ENCODE assay signal across 8 cellular contexts in genomic region chr20:62064788-62065668, GRCh38. TPM values are rescaled to one million over a fixed set of nuclear protein-coding genes. Genes with fewer than 3 reads are reported as not detected.
A peak's percentile ranks its signal among the peaks of the same experiment; 100 is the strongest.
DNase-seq lines count a peak whose midpoint lies in the region; ATAC-seq and TF ChIP-seq lines count a peak whose summit lies in the region.

No MANE protein-coding gene starts in this region.

- CTCF ChIA-PET in AG04449 (lab: Yijun Ruan, JAX), result interaction anchor here (1.3 kb wide), 1 partner anchor 39 kb away, joined by 6 read pairs; no protein-coding TSS in a partner anchor

- WGBS in prostate gland, result under 1% methylated on average over 63 of the region's 162 CpGs

- H3K27ac ChIP-seq in SJSA1 (no peak overlapping the region), prostate gland (peak overlapping the region in 1 of 2 donors; percentile 60)

- POLR2A ChIA-PET in AG04449 (lab: Yijun Ruan, JAX), result interaction anchor here (1.0 to 1.6 kb wide), 5 partner anchors 26 to 71 kb away, joined by 4 to 37 read pairs (median 5); partner anchors contain the start of gene LSM14B

- peaks cover 18% of the 10 kb centered on the region for H3K36me3 ChIP-seq in SJSA1
- no peaks in the 10 kb centered on the region for H3K36me3 ChIP-seq in prostate gland

- TF ChIP-seq POLR2A in prostate gland (IDR thresholded peaks at IDR 0.05), result no peak

- H3K4me3 ChIP-seq in AG04449 (ENCODE audit: low read depth, low read length) (peak overlapping the region; percentile 62), SJSA1 (peak overlapping the region; percentile 96), fibroblast of pulmonary artery (replicated peaks; ENCODE audit: low read depth, low read length) (peak overlapping the region; percentile 54), prostate gland (peak overlapping the region; percentile 54 to 55)

- no peak for DNase-seq in AG04449 (ENCODE audit: low read depth, low spot score)
- DNase-seq in SJSA1 (ENCODE audit: low read depth in 1 of 2, low spot score in 2 of 2), result no peak
- no peak for DNase-seq in fibroblast of pulmonary artery (ENCODE audit: low read depth)
- DNase-seq in prostate gland (ENCODE audit: low spot score), result no peak
- no peak for DNase-seq in retina
- no peak for DNase-seq in NCI-H2196 (lab: John Stamatoyannopoulos, UW; ENCODE audit: unreplicated experiment)

- peaks cover 17% of the 10 kb centered on the region for H3K4me1 ChIP-seq in SJSA1 (replicated peaks)
- H3K4me1 ChIP-seq in prostate gland (replicated peaks), result peaks cover 17% of the 10 kb centered on the region

- TF ChIP-seq CTCF in AG04449 (IDR thresholded peaks at IDR 0.05; ENCODE audit: insufficient read depth, low read length, missing control alignments) (no peak), fibroblast of pulmonary artery (IDR thresholded peaks at IDR 0.05; ENCODE audit: low read length, missing control alignments) (no peak), prostate gland (IDR thresholded peaks at IDR 0.05) (no peak)

- H3K9me3 ChIP-seq in SJSA1 (replicated peaks) (no peaks in the 10 kb centered on the region; the same call in 1 of the 2 replicates), prostate gland (no peaks in the 10 kb centered on the region)

- ATAC-seq in GM18511 (IDR thresholded peaks at IDR 0.05; ENCODE audit: unreplicated experiment) (peak; percentile 27), HG02885 (IDR thresholded peaks at IDR 0.05; ENCODE audit: poor library complexity, unreplicated experiment) (peak; percentile 24)

- intact Hi-C loops in prostate gland (cut with DNase I), result loop anchor here (5.0 to 10.0 kb wide), 3 partner anchors 38 to 730 kb away; partner anchors contain the start of genes MRGBP, PSMA7 and SS18L1

- H3K27me3 ChIP-seq in SJSA1 (replicated peaks) (no peaks in the 10 kb centered on the region), prostate gland (replicated peaks; ENCODE audit: insufficient read depth) (no peaks in the 10 kb centered on the region)

RNA-seq across cellular contexts. Expression of gene TAF4, which starts 0.7 kb away (rescaled TPM):
- 0.38 and 7.1 TPM in 2 replicates for total RNA-seq in SJSA1 (2014; rRNA removed; shearing (Covaris generic))
- 10 to 100 TPM; 19.9 to 57.1 TPM for total RNA-seq in prostate gland

RNA-seq across cellular contexts. Expression of gene LSM14B, which starts 57.2 kb away (rescaled TPM):
- total RNA-seq in SJSA1 (2014; rRNA removed; shearing (Covaris generic)), result 21.1 and 33.2 TPM in 2 replicates
- 10 to 100 TPM; 39.7 to 87.1 TPM for total RNA-seq in prostate gland
